Comparison of ENCODE assay signal across 1 cellular context in the genomic region with DNA sequence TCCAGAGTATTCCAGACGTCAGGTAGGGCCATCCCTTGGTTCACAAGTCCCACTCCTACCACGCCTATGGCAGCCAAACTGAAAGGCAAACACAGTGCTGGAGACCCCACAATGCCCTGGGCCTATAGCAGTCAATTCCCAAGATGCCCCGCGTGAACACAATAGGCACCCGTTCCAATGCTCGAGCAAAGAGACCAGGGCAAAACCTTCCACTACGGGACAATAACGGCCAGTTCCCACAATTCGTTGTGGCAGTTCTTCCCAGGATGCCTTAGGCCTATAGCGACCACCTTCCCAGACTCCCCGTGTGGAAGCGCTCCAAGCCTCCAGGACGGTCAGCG.
TF ChIP-seq lines count a peak whose summit lies in the region.

No MANE protein-coding gene starts in this region.

TF ChIP-seq in HepG2, 621 proteins besides CTCF, POLR2A, EP300 and RAD21 (continues in another document):
- TF ChIP-seq ZBTB7A (CRISPR knock-in tag; IDR thresholded peaks at IDR 0.05) (peak; percentile 62; the same call in 1 of the 2 replicates), ZNF232 (CRISPR knock-in tag; IDR thresholded peaks at IDR 0.05; ENCODE audit: borderline replicate concordance) (0 out of 2 replicates have a peak, but pooled peaks have one; percentile 80), ZBTB7B (CRISPR knock-in tag; IDR thresholded peaks at IDR 0.05) (peak; percentile 3; the same call in 1 of the 2 replicates), ZFP36L1 (CRISPR knock-in tag; IDR thresholded peaks at IDR 0.05) (0 out of 2 replicates have a peak, but pooled peaks have one; percentile 38), ZNF737 (CRISPR knock-in tag; IDR thresholded peaks at IDR 0.05; ENCODE audit: borderline replicate concordance) (peak; percentile 88; the same call in 1 of the 2 replicates), POLR2AphosphoS2 (IDR thresholded peaks at IDR 0.05; ENCODE audit: low read depth, low read length) (no peak), MIXL1 (CRISPR knock-in tag; IDR thresholded peaks at IDR 0.05) (0 out of 2 replicates have a peak, but pooled peaks have one; percentile 11), CREM (IDR thresholded peaks at IDR 0.05) (peak; percentile 58; the same call in 1 of the 2 replicates), CREM (CRISPR knock-in tag; IDR thresholded peaks at IDR 0.05) (no peak), RARG (CRISPR knock-in tag; IDR thresholded peaks at IDR 0.05; ENCODE audit: low read depth) (0 out of 2 replicates have a peak, but pooled peaks have one; percentile 16), ZNF781 (CRISPR knock-in tag; IDR thresholded peaks at IDR 0.05; ENCODE audit: borderline replicate concordance, not compliant biosample characterization) (peak; percentile 16), ZNF432 (CRISPR knock-in tag; IDR thresholded peaks at IDR 0.05; ENCODE audit: borderline replicate concordance) (0 out of 2 replicates have a peak, but pooled peaks have one; percentile 72), ZMYM4 (CRISPR knock-in tag; IDR thresholded peaks at IDR 0.05) (peak; percentile 38; the same call in 1 of the 2 replicates), ZNF644 (CRISPR knock-in tag; IDR thresholded peaks at IDR 0.05; ENCODE audit: low read depth) (0 out of 2 replicates have a peak, but pooled peaks have one; percentile 38), ZNF572 (CRISPR knock-in tag; IDR thresholded peaks at IDR 0.05) (0 out of 2 replicates have a peak, but pooled peaks have one; percentile 77), ZNF501 (CRISPR knock-in tag; IDR thresholded peaks at IDR 0.05) (peak; percentile 89; the same call in 1 of the 2 replicates), CCDC6 (CRISPR knock-in tag; IDR thresholded peaks at IDR 0.05) (peak; percentile 20; the same call in 1 of the 2 replicates), FOXA3 (CRISPR knock-in tag; IDR thresholded peaks at IDR 0.05) (peak; percentile 18; the same call in 1 of the 2 replicates), SSRP1 (CRISPR knock-in tag; IDR thresholded peaks at IDR 0.05) (0 out of 2 replicates have a peak, but pooled peaks have one; percentile 35), RBM22 (optimal IDR thresholded peaks at IDR 0.05; ENCODE audit: low read length) (peak; percentile 48), ZBTB38 (CRISPR knock-in tag; IDR thresholded peaks at IDR 0.05) (peak; percentile 40; the same call in 1 of the 2 replicates), PHF20 (CRISPR knock-in tag; IDR thresholded peaks at IDR 0.05) (peak; percentile 73), NFYB (CRISPR knock-in tag; IDR thresholded peaks at IDR 0.05) (peak; percentile 3; the same call in 1 of the 2 replicates), ZNF605 (CRISPR knock-in tag; IDR thresholded peaks at IDR 0.05) (peak; percentile 77; the same call in 1 of the 2 replicates), HNRNPLL (IDR thresholded peaks at IDR 0.05; ENCODE audit: low read depth, low read length, poor library complexity, severe bottlenecking) (no peak), KMT2B (CRISPR knock-in tag; IDR thresholded peaks at IDR 0.05) (0 out of 2 replicates have a peak, but pooled peaks have one; percentile 42)
- TF ChIP-seq, protein P1, sequence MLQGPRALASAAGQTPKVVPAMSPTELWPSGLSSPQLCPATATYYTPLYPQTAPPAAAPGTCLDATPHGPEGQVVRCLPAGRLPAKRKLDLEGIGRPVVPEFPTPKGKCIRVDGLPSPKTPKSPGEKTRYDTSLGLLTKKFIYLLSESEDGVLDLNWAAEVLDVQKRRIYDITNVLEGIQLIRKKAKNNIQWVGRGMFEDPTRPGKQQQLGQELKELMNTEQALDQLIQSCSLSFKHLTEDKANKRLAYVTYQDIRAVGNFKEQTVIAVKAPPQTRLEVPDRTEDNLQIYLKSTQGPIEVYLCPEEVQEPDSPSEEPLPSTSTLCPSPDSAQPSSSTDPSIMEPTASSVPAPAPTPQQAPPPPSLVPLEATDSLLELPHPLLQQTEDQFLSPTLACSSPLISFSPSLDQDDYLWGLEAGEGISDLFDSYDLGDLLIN (CRISPR knock-in tag; IDR thresholded peaks at IDR 0.05; ENCODE audit: borderline replicate concordance): no peak
- TF ChIP-seq, protein P2, sequence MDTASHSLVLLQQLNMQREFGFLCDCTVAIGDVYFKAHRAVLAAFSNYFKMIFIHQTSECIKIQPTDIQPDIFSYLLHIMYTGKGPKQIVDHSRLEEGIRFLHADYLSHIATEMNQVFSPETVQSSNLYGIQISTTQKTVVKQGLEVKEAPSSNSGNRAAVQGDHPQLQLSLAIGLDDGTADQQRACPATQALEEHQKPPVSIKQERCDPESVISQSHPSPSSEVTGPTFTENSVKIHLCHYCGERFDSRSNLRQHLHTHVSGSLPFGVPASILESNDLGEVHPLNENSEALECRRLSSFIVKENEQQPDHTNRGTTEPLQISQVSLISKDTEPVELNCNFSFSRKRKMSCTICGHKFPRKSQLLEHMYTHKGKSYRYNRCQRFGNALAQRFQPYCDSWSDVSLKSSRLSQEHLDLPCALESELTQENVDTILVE (CRISPR knock-in tag; IDR thresholded peaks at IDR 0.05): no peak; the same call in 1 of the 2 replicates
- TF ChIP-seq, protein P3, sequence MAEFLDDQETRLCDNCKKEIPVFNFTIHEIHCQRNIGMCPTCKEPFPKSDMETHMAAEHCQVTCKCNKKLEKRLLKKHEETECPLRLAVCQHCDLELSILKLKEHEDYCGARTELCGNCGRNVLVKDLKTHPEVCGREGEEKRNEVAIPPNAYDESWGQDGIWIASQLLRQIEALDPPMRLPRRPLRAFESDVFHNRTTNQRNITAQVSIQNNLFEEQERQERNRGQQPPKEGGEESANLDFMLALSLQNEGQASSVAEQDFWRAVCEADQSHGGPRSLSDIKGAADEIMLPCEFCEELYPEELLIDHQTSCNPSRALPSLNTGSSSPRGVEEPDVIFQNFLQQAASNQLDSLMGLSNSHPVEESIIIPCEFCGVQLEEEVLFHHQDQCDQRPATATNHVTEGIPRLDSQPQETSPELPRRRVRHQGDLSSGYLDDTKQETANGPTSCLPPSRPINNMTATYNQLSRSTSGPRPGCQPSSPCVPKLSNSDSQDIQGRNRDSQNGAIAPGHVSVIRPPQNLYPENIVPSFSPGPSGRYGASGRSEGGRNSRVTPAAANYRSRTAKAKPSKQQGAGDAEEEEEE (CRISPR knock-in tag; IDR thresholded peaks at IDR 0.05; ENCODE audit: borderline replicate concordance): peak; percentile 22; the same call in 1 of the 2 replicates
- TF ChIP-seq, protein P4, sequence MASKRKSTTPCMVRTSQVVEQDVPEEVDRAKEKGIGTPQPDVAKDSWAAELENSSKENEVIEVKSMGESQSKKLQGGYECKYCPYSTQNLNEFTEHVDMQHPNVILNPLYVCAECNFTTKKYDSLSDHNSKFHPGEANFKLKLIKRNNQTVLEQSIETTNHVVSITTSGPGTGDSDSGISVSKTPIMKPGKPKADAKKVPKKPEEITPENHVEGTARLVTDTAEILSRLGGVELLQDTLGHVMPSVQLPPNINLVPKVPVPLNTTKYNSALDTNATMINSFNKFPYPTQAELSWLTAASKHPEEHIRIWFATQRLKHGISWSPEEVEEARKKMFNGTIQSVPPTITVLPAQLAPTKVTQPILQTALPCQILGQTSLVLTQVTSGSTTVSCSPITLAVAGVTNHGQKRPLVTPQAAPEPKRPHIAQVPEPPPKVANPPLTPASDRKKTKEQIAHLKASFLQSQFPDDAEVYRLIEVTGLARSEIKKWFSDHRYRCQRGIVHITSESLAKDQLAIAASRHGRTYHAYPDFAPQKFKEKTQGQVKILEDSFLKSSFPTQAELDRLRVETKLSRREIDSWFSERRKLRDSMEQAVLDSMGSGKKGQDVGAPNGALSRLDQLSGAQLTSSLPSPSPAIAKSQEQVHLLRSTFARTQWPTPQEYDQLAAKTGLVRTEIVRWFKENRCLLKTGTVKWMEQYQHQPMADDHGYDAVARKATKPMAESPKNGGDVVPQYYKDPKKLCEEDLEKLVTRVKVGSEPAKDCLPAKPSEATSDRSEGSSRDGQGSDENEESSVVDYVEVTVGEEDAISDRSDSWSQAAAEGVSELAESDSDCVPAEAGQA (IDR thresholded peaks at IDR 0.05; ENCODE audit: low read depth): 0 out of 2 replicates have a peak, but pooled peaks have one; percentile 55
- TF ChIP-seq, protein P4 (CRISPR knock-in tag; IDR thresholded peaks at IDR 0.05; ENCODE audit: borderline replicate concordance): no peak
- TF ChIP-seq, protein P5, sequence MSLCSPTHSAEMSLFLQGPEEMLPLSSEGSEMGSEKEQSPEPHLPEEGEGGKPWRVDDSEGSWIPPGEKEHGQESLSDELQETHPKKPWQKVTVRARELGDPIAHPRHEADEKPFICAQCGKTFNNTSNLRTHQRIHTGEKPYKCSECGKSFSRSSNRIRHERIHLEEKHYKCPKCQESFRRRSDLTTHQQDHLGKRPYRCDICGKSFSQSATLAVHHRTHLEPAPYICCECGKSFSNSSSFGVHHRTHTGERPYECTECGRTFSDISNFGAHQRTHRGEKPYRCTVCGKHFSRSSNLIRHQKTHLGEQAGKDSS (CRISPR knock-in tag; IDR thresholded peaks at IDR 0.05; ENCODE audit: borderline replicate concordance, low read depth): 0 out of 2 replicates have a peak, but pooled peaks have one; percentile 41
- TF ChIP-seq, protein P6, sequence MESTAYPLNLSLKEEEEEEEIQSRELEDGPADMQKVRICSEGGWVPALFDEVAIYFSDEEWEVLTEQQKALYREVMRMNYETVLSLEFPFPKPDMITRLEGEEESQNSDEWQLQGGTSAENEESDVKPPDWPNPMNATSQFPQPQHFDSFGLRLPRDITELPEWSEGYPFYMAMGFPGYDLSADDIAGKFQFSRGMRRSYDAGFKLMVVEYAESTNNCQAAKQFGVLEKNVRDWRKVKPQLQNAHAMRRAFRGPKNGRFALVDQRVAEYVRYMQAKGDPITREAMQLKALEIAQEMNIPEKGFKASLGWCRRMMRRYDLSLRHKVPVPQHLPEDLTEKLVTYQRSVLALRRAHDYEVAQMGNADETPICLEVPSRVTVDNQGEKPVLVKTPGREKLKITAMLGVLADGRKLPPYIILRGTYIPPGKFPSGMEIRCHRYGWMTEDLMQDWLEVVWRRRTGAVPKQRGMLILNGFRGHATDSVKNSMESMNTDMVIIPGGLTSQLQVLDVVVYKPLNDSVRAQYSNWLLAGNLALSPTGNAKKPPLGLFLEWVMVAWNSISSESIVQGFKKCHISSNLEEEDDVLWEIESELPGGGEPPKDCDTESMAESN (CRISPR knock-in tag; conservative IDR thresholded peaks at IDR 0.05): no peak
- TF ChIP-seq, protein P7, sequence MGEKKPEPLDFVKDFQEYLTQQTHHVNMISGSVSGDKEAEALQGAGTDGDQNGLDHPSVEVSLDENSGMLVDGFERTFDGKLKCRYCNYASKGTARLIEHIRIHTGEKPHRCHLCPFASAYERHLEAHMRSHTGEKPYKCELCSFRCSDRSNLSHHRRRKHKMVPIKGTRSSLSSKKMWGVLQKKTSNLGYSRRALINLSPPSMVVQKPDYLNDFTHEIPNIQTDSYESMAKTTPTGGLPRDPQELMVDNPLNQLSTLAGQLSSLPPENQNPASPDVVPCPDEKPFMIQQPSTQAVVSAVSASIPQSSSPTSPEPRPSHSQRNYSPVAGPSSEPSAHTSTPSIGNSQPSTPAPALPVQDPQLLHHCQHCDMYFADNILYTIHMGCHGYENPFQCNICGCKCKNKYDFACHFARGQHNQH (CRISPR knock-in tag; IDR thresholded peaks at IDR 0.05): peak; percentile 17; the same call in 1 of the 2 replicates
- TF ChIP-seq, protein P8, sequence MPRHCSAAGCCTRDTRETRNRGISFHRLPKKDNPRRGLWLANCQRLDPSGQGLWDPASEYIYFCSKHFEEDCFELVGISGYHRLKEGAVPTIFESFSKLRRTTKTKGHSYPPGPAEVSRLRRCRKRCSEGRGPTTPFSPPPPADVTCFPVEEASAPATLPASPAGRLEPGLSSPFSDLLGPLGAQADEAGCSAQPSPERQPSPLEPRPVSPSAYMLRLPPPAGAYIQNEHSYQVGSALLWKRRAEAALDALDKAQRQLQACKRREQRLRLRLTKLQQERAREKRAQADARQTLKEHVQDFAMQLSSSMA (CRISPR knock-in tag; IDR thresholded peaks at IDR 0.05): no peak; the same call in 1 of the 2 replicates
- TF ChIP-seq, protein P9, sequence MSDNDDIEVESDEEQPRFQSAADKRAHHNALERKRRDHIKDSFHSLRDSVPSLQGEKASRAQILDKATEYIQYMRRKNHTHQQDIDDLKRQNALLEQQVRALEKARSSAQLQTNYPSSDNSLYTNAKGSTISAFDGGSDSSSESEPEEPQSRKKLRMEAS (IDR thresholded peaks at IDR 0.05): peak; percentile 55; the same call in 1 of the 2 replicates
